2 cellular contexts compared by ENCODE assay signal in the genomic region with DNA sequence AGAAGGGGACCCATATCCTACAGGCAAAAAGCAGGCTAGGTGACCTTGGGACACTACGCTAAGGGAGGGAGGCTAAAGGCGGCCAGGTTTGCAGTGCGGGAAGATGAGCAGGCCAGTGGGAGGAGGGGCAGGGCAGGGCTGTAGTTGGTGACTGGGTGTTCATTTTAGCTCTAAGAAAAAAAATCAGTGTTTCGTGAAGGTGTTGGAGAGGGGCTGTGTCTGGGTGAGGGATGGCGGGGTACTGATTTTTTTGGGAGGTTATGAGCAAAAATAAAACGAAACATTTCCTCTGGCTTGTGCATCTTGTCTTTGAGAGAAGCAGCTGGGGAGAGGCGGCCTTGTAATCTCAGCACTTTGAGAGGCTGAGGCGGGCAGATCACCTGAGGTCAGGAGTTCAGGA.
A peak's percentile ranks its signal among the peaks of the same experiment; 100 is the strongest.
TF ChIP-seq lines count a peak whose summit lies in the region.

No MANE protein-coding gene starts in this region.

TF ChIP-seq in liver, 16 proteins besides CTCF, POLR2A, EP300 and RAD21:
- TF ChIP-seq RXRA (IDR thresholded peaks at IDR 0.05) (peak; percentile 16 to 23), JUND (IDR thresholded peaks at IDR 0.05) (peak in 1 of 2 donors; percentile 11), YY1 (IDR thresholded peaks at IDR 0.05) (no peak)
- TF ChIP-seq, protein P1, sequence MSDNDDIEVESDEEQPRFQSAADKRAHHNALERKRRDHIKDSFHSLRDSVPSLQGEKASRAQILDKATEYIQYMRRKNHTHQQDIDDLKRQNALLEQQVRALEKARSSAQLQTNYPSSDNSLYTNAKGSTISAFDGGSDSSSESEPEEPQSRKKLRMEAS (IDR thresholded peaks at IDR 0.05): no peak
TF ChIP-seq in liver: peak in this region for 2.

TF ChIP-seq in HepG2, 621 proteins besides CTCF, POLR2A, EP300 and RAD21:
- no peak for TF ChIP-seq XRCC5 (optimal IDR thresholded peaks at IDR 0.05; ENCODE audit: low read length)
- TF ChIP-seq ZC3H13 (CRISPR knock-in tag; IDR thresholded peaks at IDR 0.05): no peak
TF ChIP-seq in HepG2: peak in this region for 0.
